In genomic region chr17:40284085-40284713, GRCh38 we compare ENCODE assay signal across 9 cellular contexts. TPM values are rescaled to one million over a fixed set of nuclear protein-coding genes. Genes with fewer than 3 reads are reported as not detected.
DNase-seq lines count a peak whose midpoint lies in the region; ATAC-seq, FAIRE-seq and TF ChIP-seq lines count a peak whose summit lies in the region.
"Had no signal": no experiment of that assay in that cellular context is flagged by ENCODE, and none has a peak within 500 bp of the region (broad histone marks: within the 10 kb centered on the region; RNA-seq: fewer than 3 reads in every experiment).

No MANE protein-coding gene starts in this region.

- TF ChIP-seq CTCF in keratinocyte (optimal IDR thresholded peaks at IDR 0.05 in 1 of 3, IDR thresholded peaks at IDR 0.05 in 1 of 3, conservative IDR thresholded peaks at IDR 0.05 in 1 of 3; ENCODE audit: extremely low read depth in 1 of 3, insufficient read depth in 2 of 3, low read length in 3 of 3): peak in 1 of 3 experiments; percentile 55

- peak overlapping the region; percentile 84 for H3K4me2 ChIP-seq in keratinocyte (ENCODE audit: control insufficient read depth, extremely low read depth, insufficient read depth, low read depth, low read length)

- H3K4me1 ChIP-seq in adipocyte (ENCODE audit: control insufficient read depth, insufficient read depth, low read length) (peaks cover 23% of the 10 kb centered on the region), keratinocyte (ENCODE audit: control insufficient read depth, extremely low read depth, insufficient read depth, low read length) (peaks cover 23% of the 10 kb centered on the region)

- peaks cover 28% of the 10 kb centered on the region for H3K36me3 ChIP-seq in adipocyte (ENCODE audit: control insufficient read depth, insufficient read depth, low read length, severe bottlenecking)
- H3K36me3 ChIP-seq in keratinocyte (ENCODE audit: control insufficient read depth in 2 of 2, extremely low read depth in 1 of 2, insufficient read depth in 2 of 2, low read length in 2 of 2): peaks cover 4 to 10% of the 10 kb centered on the region in 2 experiments

- ATAC-seq in HG03097 (IDR thresholded peaks at IDR 0.05; ENCODE audit: low FRiP score, unreplicated experiment): no peak

- H3K9ac ChIP-seq in adipocyte (ENCODE audit: low read length) (peak overlapping the region; percentile 36), keratinocyte (ENCODE audit: control insufficient read depth, extremely low read depth, insufficient read depth, low read length) (peak overlapping the region; percentile 71)

- no peaks in the 10 kb centered on the region for H3K9me3 ChIP-seq in adipocyte (ENCODE audit: control insufficient read depth, low read length)
- no peaks in the 10 kb centered on the region for H3K9me3 ChIP-seq in keratinocyte (ENCODE audit: control insufficient read depth, low read depth, low read length)
- H3K9me3 ChIP-seq: pancreas had no signal

- no peaks in the 10 kb centered on the region for H4K20me1 ChIP-seq in keratinocyte (ENCODE audit: control insufficient read depth, extremely low read depth, insufficient read depth, low read length)

- peak; percentile 75 for FAIRE-seq in keratinocyte (lab: Jason Lieb, UNC)

- peak overlapping the region; percentile 76 for H3K4me3 ChIP-seq in adipocyte (ENCODE audit: low read length)
- peak overlapping the region in 2 of 3 experiments; percentile 62 to 72 for H3K4me3 ChIP-seq in keratinocyte (ENCODE audit: control insufficient read depth in 2 of 3, extremely low read depth in 1 of 3, insufficient read depth in 2 of 3, low read depth in 1 of 3, low read length in 3 of 3)
- H3K4me3 ChIP-seq: pancreas had no signal

- no peak overlapping the region for H2AFZ ChIP-seq in keratinocyte (ENCODE audit: control insufficient read depth, low read length)

- H3K9me1 ChIP-seq in keratinocyte (ENCODE audit: control insufficient read depth, extremely low read depth, insufficient read depth, low read length): no peaks in the 10 kb centered on the region

- H3K27me3 ChIP-seq in adipocyte (replicated peaks; ENCODE audit: control insufficient read depth, insufficient read depth, low read length): no peaks in the 10 kb centered on the region
- no peaks in the 10 kb centered on the region for H3K27me3 ChIP-seq in keratinocyte (ENCODE audit: control insufficient read depth, extremely low read depth, insufficient read depth, low read length)
- H3K27me3 ChIP-seq: pancreas had no signal

- peak overlapping the region; percentile 89 for H3K27ac ChIP-seq in keratinocyte (ENCODE audit: control insufficient read depth, insufficient read depth, low read length)

- dilution Hi-C loops in keratinocyte (cut with MboI; ENCODE audit: extremely low pct_ligation_motif_present, low sequenced_read_pairs): no loop called here

- peak; percentile 14 for DNase-seq in activated effector memory CD4-positive, alpha-beta T cell treated with anti-CD3 and anti-CD28 coated beads, Interleukin-2, amount 50 U/mL, for 16 hours
- no peak for DNase-seq in activated effector memory CD4-positive, alpha-beta T cell treated with Interleukin-2 at 50 U/mL for 16 hours
- peak; percentile 83 for DNase-seq in adipocyte (ENCODE audit: low read depth)
- peak; percentile 66 for DNase-seq in keratinocyte (ENCODE audit: low read depth, low spot score)
- DNase-seq in ureter (ENCODE audit: low spot score): peak; percentile 69
- no peak for DNase-seq in Ammon's horn (ENCODE audit: low spot score)
- no peak for DNase-seq in activated CD4-positive, alpha-beta T cell treated with anti-CD3 and anti-CD28 coated beads for 48 hours
- DNase-seq: pancreas had no signal

- H3K79me2 ChIP-seq in keratinocyte (ENCODE audit: control insufficient read depth, insufficient read depth, low read length): peaks cover 7% of the 10 kb centered on the region

RNA-seq across cellular contexts. Expression of gene CDC6, which starts 3.5 kb away (rescaled TPM):
- 5.5 to 28.0 TPM (median 26.5 TPM) in 3 replicates for polyA plus RNA-seq in keratinocyte
- 1.7 TPM for polyA plus RNA-seq in keratinocyte (2011; ENCODE audit: low read depth)
- polyA plus RNA-seq in keratinocyte (2011; cell fraction: cytosol; rRNA removed): 5.8 and 10.9 TPM in 2 replicates
- 6.6 and 9.2 TPM in 2 replicates for polyA plus RNA-seq in keratinocyte (2011; cell fraction: nucleus; rRNA removed)
- 1.8 and 16.1 TPM in 2 replicates for polyA plus RNA-seq in keratinocyte (2012; ENCODE audit: low replicate concordance)
- 2.0 to 12.1 TPM (median 2.3 TPM) in 3 replicates for polyA minus RNA-seq in keratinocyte
- polyA minus RNA-seq in keratinocyte (2011; cell fraction: cytosol; rRNA and poly(A)+ RNA removed): 4.8 TPM
- polyA minus RNA-seq in keratinocyte (2011; cell fraction: nucleus; rRNA and poly(A)+ RNA removed): 3.3 and 9.8 TPM in 2 replicates
- total RNA-seq in ureter: 3.1 TPM

RNA-seq across cellular contexts. Expression of gene RARA, which starts 24.8 kb away (rescaled TPM):
- 1.7 to 6.0 TPM (median 3.8 TPM) in 3 replicates for polyA plus RNA-seq in keratinocyte
- polyA plus RNA-seq in keratinocyte (2011; ENCODE audit: low read depth): 23.1 TPM
- polyA plus RNA-seq in keratinocyte (2011; cell fraction: cytosol; rRNA removed): 3.5 and 6.0 TPM in 2 replicates
- 6.0 and 12.0 TPM in 2 replicates for polyA plus RNA-seq in keratinocyte (2011; cell fraction: nucleus; rRNA removed)
- polyA plus RNA-seq in keratinocyte (2012; ENCODE audit: low replicate concordance): 9.2 and 21.5 TPM in 2 replicates
- 4.5 to 20.8 TPM (median 7.1 TPM) in 3 replicates for polyA minus RNA-seq in keratinocyte
- 11.9 TPM for polyA minus RNA-seq in keratinocyte (2011; cell fraction: cytosol; rRNA and poly(A)+ RNA removed)
- 5.9 and 7.8 TPM in 2 replicates for polyA minus RNA-seq in keratinocyte (2011; cell fraction: nucleus; rRNA and poly(A)+ RNA removed)
- 34.9 TPM for total RNA-seq in ureter

Comparison
In these comparisons a context has a peak if more than half of its experiments do, and no peak if none do; other contexts are left out.
1. DNase-seq: peak in activated effector memory CD4-positive, alpha-beta T cell treated with anti-CD3 and anti-CD28 coated beads, Interleukin-2, amount 50 U/mL, for 16 hours (single experiment), adipocyte (single experiment), keratinocyte (single experiment) and ureter (single experiment); none in activated effector memory CD4-positive, alpha-beta T cell treated with Interleukin-2 at 50 U/mL for 16 hours (single experiment), Ammon's horn (single experiment) and activated CD4-positive, alpha-beta T cell treated with anti-CD3 and anti-CD28 coated beads for 48 hours (single experiment).